Comparison of ENCODE assay signal across 1 cellular context in the genomic region with DNA sequence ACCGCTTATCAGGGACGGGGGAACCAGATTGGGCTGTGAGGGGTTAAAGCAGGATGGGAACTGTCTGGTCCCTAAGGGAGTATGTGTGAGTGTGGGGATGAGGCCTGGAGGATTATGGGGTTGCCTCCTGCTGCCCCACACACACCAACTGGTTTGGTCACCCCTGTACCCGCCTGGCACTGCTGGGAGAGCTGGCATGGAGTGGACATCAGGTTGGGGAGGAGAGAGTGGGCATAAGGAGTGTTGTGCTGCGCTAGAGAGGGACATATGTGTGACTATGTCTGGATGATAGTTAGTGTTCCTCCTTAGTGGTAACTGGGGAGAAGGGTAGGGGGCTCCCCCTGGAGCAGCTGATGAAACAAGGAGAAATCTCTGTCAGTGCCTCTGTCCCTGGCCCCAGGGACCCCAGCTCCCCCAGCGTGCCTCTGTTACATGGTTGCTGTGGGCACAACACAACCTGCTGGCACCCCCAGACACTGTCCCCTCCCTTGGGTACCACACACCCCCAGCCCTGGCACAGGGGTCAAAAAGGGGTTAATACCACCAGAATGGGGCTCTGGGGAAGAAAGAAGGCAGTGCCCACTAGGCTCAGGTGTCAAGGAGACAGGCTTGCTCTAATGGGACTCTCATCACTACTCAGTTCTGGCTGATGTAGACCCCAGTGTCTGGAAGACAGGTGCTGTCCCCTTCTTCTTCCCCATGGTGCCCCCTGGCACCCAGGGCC.
TF ChIP-seq lines count a peak whose summit lies in the region.

No MANE protein-coding gene starts in this region.

TF ChIP-seq in HepG2, 621 proteins besides CTCF, POLR2A, EP300 and RAD21:
- TF ChIP-seq ZNF282 (IDR thresholded peaks at IDR 0.05; ENCODE audit: partially characterized antibody) (no peak), HES4 (CRISPR knock-in tag; IDR thresholded peaks at IDR 0.05; ENCODE audit: borderline replicate concordance) (0 out of 2 replicates have a peak, but pooled peaks have one; percentile 28), ZNF761 (CRISPR knock-in tag; conservative IDR thresholded peaks at IDR 0.05) (0 out of 2 replicates have a peak, but pooled peaks have one; percentile 11), ZNF652 (CRISPR knock-in tag; IDR thresholded peaks at IDR 0.05; ENCODE audit: borderline replicate concordance, low read depth) (peak; percentile 83), SALL2 (CRISPR knock-in tag; IDR thresholded peaks at IDR 0.05) (0 out of 2 replicates have a peak, but pooled peaks have one; percentile 11), GPN1 (CRISPR knock-in tag; IDR thresholded peaks at IDR 0.05; ENCODE audit: borderline replicate concordance) (no peak), HNRNPL (IDR thresholded peaks at IDR 0.05; ENCODE audit: low read depth, low read length) (peak; percentile 82)
- TF ChIP-seq, protein P1, sequence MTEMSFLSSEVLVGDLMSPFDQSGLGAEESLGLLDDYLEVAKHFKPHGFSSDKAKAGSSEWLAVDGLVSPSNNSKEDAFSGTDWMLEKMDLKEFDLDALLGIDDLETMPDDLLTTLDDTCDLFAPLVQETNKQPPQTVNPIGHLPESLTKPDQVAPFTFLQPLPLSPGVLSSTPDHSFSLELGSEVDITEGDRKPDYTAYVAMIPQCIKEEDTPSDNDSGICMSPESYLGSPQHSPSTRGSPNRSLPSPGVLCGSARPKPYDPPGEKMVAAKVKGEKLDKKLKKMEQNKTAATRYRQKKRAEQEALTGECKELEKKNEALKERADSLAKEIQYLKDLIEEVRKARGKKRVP (CRISPR knock-in tag; IDR thresholded peaks at IDR 0.05): peak in 1 of 2 experiments; percentile 83; a peak in 2 of 4 replicates
- TF ChIP-seq, protein P2, sequence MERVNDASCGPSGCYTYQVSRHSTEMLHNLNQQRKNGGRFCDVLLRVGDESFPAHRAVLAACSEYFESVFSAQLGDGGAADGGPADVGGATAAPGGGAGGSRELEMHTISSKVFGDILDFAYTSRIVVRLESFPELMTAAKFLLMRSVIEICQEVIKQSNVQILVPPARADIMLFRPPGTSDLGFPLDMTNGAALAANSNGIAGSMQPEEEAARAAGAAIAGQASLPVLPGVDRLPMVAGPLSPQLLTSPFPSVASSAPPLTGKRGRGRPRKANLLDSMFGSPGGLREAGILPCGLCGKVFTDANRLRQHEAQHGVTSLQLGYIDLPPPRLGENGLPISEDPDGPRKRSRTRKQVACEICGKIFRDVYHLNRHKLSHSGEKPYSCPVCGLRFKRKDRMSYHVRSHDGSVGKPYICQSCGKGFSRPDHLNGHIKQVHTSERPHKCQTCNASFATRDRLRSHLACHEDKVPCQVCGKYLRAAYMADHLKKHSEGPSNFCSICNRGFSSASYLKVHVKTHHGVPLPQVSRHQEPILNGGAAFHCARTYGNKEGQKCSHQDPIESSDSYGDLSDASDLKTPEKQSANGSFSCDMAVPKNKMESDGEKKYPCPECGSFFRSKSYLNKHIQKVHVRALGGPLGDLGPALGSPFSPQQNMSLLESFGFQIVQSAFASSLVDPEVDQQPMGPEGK (CRISPR knock-in tag; IDR thresholded peaks at IDR 0.05): peak; percentile 9; the same call in 1 of the 2 replicates
- TF ChIP-seq, protein P3, sequence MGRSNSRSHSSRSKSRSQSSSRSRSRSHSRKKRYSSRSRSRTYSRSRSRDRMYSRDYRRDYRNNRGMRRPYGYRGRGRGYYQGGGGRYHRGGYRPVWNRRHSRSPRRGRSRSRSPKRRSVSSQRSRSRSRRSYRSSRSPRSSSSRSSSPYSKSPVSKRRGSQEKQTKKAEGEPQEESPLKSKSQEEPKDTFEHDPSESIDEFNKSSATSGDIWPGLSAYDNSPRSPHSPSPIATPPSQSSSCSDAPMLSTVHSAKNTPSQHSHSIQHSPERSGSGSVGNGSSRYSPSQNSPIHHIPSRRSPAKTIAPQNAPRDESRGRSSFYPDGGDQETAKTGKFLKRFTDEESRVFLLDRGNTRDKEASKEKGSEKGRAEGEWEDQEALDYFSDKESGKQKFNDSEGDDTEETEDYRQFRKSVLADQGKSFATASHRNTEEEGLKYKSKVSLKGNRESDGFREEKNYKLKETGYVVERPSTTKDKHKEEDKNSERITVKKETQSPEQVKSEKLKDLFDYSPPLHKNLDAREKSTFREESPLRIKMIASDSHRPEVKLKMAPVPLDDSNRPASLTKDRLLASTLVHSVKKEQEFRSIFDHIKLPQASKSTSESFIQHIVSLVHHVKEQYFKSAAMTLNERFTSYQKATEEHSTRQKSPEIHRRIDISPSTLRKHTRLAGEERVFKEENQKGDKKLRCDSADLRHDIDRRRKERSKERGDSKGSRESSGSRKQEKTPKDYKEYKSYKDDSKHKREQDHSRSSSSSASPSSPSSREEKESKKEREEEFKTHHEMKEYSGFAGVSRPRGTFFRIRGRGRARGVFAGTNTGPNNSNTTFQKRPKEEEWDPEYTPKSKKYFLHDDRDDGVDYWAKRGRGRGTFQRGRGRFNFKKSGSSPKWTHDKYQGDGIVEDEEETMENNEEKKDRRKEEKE (IDR thresholded peaks at IDR 0.05): no peak
- TF ChIP-seq, protein P4, sequence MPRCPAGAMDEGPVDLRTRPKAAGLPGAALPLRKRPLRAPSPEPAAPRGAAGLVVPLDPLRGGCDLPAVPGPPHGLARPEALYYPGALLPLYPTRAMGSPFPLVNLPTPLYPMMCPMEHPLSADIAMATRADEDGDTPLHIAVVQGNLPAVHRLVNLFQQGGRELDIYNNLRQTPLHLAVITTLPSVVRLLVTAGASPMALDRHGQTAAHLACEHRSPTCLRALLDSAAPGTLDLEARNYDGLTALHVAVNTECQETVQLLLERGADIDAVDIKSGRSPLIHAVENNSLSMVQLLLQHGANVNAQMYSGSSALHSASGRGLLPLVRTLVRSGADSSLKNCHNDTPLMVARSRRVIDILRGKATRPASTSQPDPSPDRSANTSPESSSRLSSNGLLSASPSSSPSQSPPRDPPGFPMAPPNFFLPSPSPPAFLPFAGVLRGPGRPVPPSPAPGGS (CRISPR knock-in tag; IDR thresholded peaks at IDR 0.05): 0 out of 2 replicates have a peak, but pooled peaks have one; percentile 41
